In the genomic region with DNA sequence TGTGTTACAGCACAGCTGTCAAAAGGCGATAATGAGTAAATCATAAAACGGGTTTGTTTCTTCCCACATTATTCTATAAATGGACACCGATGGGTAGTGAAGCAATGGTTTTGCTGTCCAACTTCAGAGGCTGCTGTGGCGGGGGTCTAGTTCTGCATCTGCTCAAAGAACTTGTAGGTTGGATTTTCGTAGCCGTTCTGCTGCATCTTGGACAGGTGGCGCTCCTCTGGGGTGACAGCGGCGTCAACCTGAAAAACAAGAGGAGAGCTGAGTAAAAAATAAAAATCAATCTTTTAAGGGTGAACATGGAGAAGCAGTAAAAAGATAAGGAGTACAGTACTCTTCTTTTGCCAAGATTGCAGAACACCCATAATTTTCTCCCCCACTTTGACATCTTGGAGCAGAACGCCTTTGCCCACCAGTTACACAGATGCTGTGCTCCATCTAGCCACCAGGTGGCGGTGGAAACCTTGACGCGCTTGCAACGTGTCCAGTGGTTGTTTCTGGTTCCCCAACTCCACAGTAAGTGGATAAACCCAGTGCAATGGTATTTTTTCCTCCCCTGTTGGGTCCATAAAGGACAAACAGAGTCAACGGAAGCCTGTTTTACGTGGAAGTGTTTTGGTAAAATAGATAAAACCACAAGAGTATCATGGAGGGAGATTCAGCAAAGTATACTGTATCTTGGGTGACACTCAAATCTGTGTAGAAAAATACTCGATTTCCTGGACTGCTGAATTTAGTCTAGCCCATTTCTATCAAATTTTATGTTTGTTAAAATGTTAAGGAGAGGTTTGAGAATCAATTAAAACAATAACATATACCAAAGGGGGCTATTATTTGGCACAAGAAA, we compare ENCODE assay signal across 8 cellular contexts.
DNase-seq lines count a peak whose midpoint lies in the region; ATAC-seq, FAIRE-seq and TF ChIP-seq lines count a peak whose summit lies in the region.

No MANE protein-coding gene starts in this region.

- ATAC-seq in heart left ventricle: peak; percentile 48 to 76 (median 76)
- ATAC-seq in omental fat pad (ENCODE audit: low FRiP score): no peak

- H3K4me1 ChIP-seq in heart left ventricle: peaks cover 0 to 20% (median 4%) of the 10 kb centered on the region in 12 donors

- no peak overlapping the region for H3K4me3 ChIP-seq in heart left ventricle

- no peaks in the 10 kb centered on the region for H3K27me3 Mint-ChIP-seq in activated naive CD8-positive, alpha-beta T cell treated with anti-CD3 and anti-CD28 coated beads for 36 hours

- TF ChIP-seq CTCF in GM12874 (IDR thresholded peaks at IDR 0.05; ENCODE audit: insufficient read depth, low read depth, low read length): peak; percentile 94
- TF ChIP-seq CTCF in heart left ventricle (IDR thresholded peaks at IDR 0.05): peak; percentile 88 to 98 (median 94)
- peak in 1 of 3 donors; percentile 68 for TF ChIP-seq CTCF in omental fat pad (IDR thresholded peaks at IDR 0.05)

- no peaks in the 10 kb centered on the region for H3K9me3 ChIP-seq in heart left ventricle

- H3K9me3 Mint-ChIP-seq in activated naive CD8-positive, alpha-beta T cell treated with anti-CD3 and anti-CD28 coated beads for 36 hours: no peaks in the 10 kb centered on the region

- TF ChIP-seq POLR2A in H54 (IDR thresholded peaks at IDR 0.05; ENCODE audit: low read depth, low read length): no peak
- TF ChIP-seq POLR2A in heart left ventricle (IDR thresholded peaks at IDR 0.05): no peak

- no peaks in the 10 kb centered on the region for H3K36me3 Mint-ChIP-seq in activated naive CD8-positive, alpha-beta T cell treated with anti-CD3 and anti-CD28 coated beads for 36 hours

- DNase-seq in H54 (ENCODE audit: insufficient read length, low spot score) (peak; percentile 57), Kasumi-1 (lab: John Stamatoyannopoulos, UW) (peak; percentile 49 to 54), SKM-1 (lab: John Stamatoyannopoulos, UW; ENCODE audit: unreplicated experiment) (peak; percentile 7), heart left ventricle (peak; percentile 49 to 81 (median 68)), retina (peak; percentile 74), omental fat pad (ENCODE audit: low spot score) (no peak)
- peak; percentile 47 for DNase-seq in activated naive CD8-positive, alpha-beta T cell treated with anti-CD3 and anti-CD28 coated beads for 36 hours

- H3K27ac ChIP-seq in heart left ventricle: no peak overlapping the region

- peaks cover 0 to 26% (median 15%) of the 10 kb centered on the region in 9 donors for H3K36me3 ChIP-seq in heart left ventricle

- no peaks in the 10 kb centered on the region for H3K4me1 Mint-ChIP-seq in activated naive CD8-positive, alpha-beta T cell treated with anti-CD3 and anti-CD28 coated beads for 36 hours

- no peak for FAIRE-seq in H54 (lab: Jason Lieb, UNC)

- WGBS in heart left ventricle, 4 donors: 64 to 66% (median 65%) methylated on average over 17 of the region's 17 CpGs

- H3K27me3 ChIP-seq in heart left ventricle: no peaks in the 10 kb centered on the region

- no peak overlapping the region for H3K4me3 Mint-ChIP-seq in activated naive CD8-positive, alpha-beta T cell treated with anti-CD3 and anti-CD28 coated beads for 36 hours

- intact Hi-C loops in heart left ventricle (cut with DNase I): loop anchor here (1.0 to 10.0 kb wide), 6 partner anchors 289 to 836 kb away; a partner anchor contains a TSS

- H3K27ac Mint-ChIP-seq in activated naive CD8-positive, alpha-beta T cell treated with anti-CD3 and anti-CD28 coated beads for 36 hours: no peak overlapping the region
